In the genomic region with DNA sequence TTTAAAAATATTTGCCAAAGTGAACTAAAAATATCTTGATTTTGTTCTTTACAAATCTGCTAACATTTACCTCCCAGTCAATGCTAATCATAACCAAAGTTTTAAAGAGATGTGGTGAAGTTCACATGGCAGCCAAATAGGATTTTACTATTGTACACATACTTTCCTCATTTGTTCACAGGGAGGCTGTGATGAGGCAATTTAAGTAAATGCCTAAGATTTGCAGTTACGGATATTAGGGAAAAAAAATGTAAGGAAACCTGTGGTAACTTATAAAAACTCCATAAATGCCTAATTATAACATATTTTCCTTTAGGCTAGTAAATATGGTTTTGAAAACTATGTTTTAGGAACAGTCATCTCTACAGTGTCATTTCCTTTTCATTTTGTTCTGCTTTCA, we compare ENCODE assay signal across 21 cellular contexts. TPM values are rescaled to one million over a fixed set of nuclear protein-coding genes. Genes with fewer than 3 reads are reported as not detected.
DNase-seq lines count a peak whose midpoint lies in the region; ATAC-seq and TF ChIP-seq lines count a peak whose summit lies in the region.
"Had no signal": no experiment of that assay in that cellular context is flagged by ENCODE, and none has a peak within 500 bp of the region (broad histone marks: within the 10 kb centered on the region; RNA-seq: fewer than 3 reads in every experiment).

No MANE protein-coding gene starts in this region.

- H3K4me2 ChIP-seq in GM23248 (ENCODE audit: unreplicated experiment): peak overlapping the region; percentile 29
- H3K4me2 ChIP-seq: A549 had no signal

- H3K9me3 ChIP-seq in A673 (ENCODE audit: low read depth, low read length, poor library complexity, severe bottlenecking) (no peaks in the 10 kb centered on the region), GM23248 (ENCODE audit: low read depth) (no peaks in the 10 kb centered on the region)
- H3K9me3 ChIP-seq: A549 had no signal

- no peak for TF ChIP-seq CTCF in A673 (conservative IDR thresholded peaks at IDR 0.05; ENCODE audit: low read depth, low read length)
- no peak for TF ChIP-seq CTCF in chondrocyte (IDR thresholded peaks at IDR 0.05)

- CTCF ChIA-PET in A673 (lab: Charles Lee): no interaction called here

- H3K4me3 ChIP-seq in A673 (ENCODE audit: low read depth, low read length, poor library complexity, severe bottlenecking) (peak overlapping the region; percentile 27), GM23248 (no peak overlapping the region)
- H3K4me3 ChIP-seq: A549 had no signal

- H3K36me3 ChIP-seq in A673 (ENCODE audit: insufficient read depth, low read length, poor library complexity, severe bottlenecking) (no peaks in the 10 kb centered on the region), GM23248 (ENCODE audit: low read depth) (no peaks in the 10 kb centered on the region)

- H3K36me3 Mint-ChIP-seq in chondrocyte (ENCODE audit: low read depth): peaks cover 3% of the 10 kb centered on the region
- H3K36me3 Mint-ChIP-seq: activated naive CD8-positive, alpha-beta T cell treated with anti-CD3 and anti-CD28 coated beads, Interleukin-2, amount 10 ng/mL, durations not matched to agents 7 days and 5 days; CD8-positive, alpha-beta memory T cell; natural killer cell had no signal

- H3K27ac Mint-ChIP-seq in chondrocyte (ENCODE audit: unreplicated experiment): peak overlapping the region; percentile 92
- H3K27ac Mint-ChIP-seq: activated B cell treated with CpG ODN at 0.5 μM for 24 hours; activated CD8-positive, alpha-beta T cell treated with anti-CD3 and anti-CD28 coated beads, Interleukin-2, amount 10 ng/mL, durations not matched to agents 7 days and 5 days; activated naive CD8-positive, alpha-beta T cell treated with anti-CD3 and anti-CD28 coated beads, Interleukin-2, amount 10 ng/mL, durations not matched to agents 7 days and 5 days; CD8-positive, alpha-beta memory T cell; natural killer cell had no signal

- H3K27ac ChIP-seq in A673 (ENCODE audit: low read depth, low read length, poor library complexity, severe bottlenecking) (peak overlapping the region; percentile 80), GM23248 (no peak overlapping the region)
- H3K27ac ChIP-seq: A549 had no signal

- H3K4me3 Mint-ChIP-seq in chondrocyte (ENCODE audit: unreplicated experiment): no peak overlapping the region
- H3K4me3 Mint-ChIP-seq: activated B cell treated with CpG ODN at 0.5 μM for 24 hours; activated CD8-positive, alpha-beta T cell treated with anti-CD3 and anti-CD28 coated beads, Interleukin-2, amount 10 ng/mL, durations not matched to agents 7 days and 5 days; activated naive CD8-positive, alpha-beta T cell treated with anti-CD3 and anti-CD28 coated beads, Interleukin-2, amount 10 ng/mL, durations not matched to agents 7 days and 5 days; CD8-positive, alpha-beta memory T cell; natural killer cell; stimulated activated naive CD8-positive, alpha-beta T cell treated with anti-CD3 and anti-CD28 coated beads, Interleukin-15, amount 100 ng/mL, for 72 hours had no signal

- H4K20me1 ChIP-seq in GM23248 (ENCODE audit: insufficient read depth): no peaks in the 10 kb centered on the region

- in situ Hi-C loops in GM23248 (cut with MboI): no loop called here

- H3K4me1 ChIP-seq in A673 (ENCODE audit: insufficient read depth, low read length, poor library complexity, severe bottlenecking) (peaks cover 88% of the 10 kb centered on the region), GM23248 (ENCODE audit: insufficient read depth) (peaks cover 69% of the 10 kb centered on the region)

- H3K9me2 ChIP-seq in GM23248 (ENCODE audit: insufficient read depth): no peaks in the 10 kb centered on the region

- POLR2A ChIA-PET in A673 (lab: Charles Lee; ENCODE audit: low non-redundant PET): no interaction called here

- 57 to 58% methylated on average over 1 of the region's 1 CpG for WGBS in GM23248 (ENCODE audit: low coverage in 1 of 2, low lambda C conversion rate in 2 of 2, missing lambda C conversion rate in 2 of 2), 2 experiments

- no peak for ATAC-seq in GM21423 (IDR thresholded peaks at IDR 0.05; ENCODE audit: unreplicated experiment)
- ATAC-seq in HG02885 (IDR thresholded peaks at IDR 0.05; ENCODE audit: poor library complexity, unreplicated experiment): no peak
- ATAC-seq: activated CD8-positive, alpha-beta T cell treated with anti-CD3 and anti-CD28 coated beads, Interleukin-2, amount 10 ng/mL, durations not matched to agents 7 days and 5 days; natural killer cell; stimulated activated naive CD8-positive, alpha-beta T cell treated with anti-CD3 and anti-CD28 coated beads, Interleukin-15, amount 100 ng/mL, for 72 hours had no signal

- no peak overlapping the region for H3K9ac ChIP-seq in GM23248

- no peaks in the 10 kb centered on the region for H3K9me3 Mint-ChIP-seq in chondrocyte (ENCODE audit: low read depth)
- H3K9me3 Mint-ChIP-seq: activated B cell treated with CpG ODN at 0.5 μM for 24 hours; activated naive CD8-positive, alpha-beta T cell treated with anti-CD3 and anti-CD28 coated beads, Interleukin-2, amount 10 ng/mL, durations not matched to agents 7 days and 5 days; CD8-positive, alpha-beta memory T cell; natural killer cell; stimulated activated naive CD8-positive, alpha-beta T cell treated with anti-CD3 and anti-CD28 coated beads, Interleukin-15, amount 100 ng/mL, for 72 hours had no signal

- DNase-seq in A673 (ENCODE audit: low spot score): no peak
- peak; percentile 61 for DNase-seq in GM23248
- DNase-seq in chondrocyte (ENCODE audit: low spot score): no peak
- peak; percentile 67 for DNase-seq in iris pigment epithelial cell (ENCODE audit: low read depth)
- no peak for DNase-seq in NCI-H1436 (lab: John Stamatoyannopoulos, UW)
- DNase-seq in T-helper 2 cell: no peak
- DNase-seq: activated B cell treated with CpG ODN at 0.5 μM for 24 hours; activated CD8-positive, alpha-beta T cell treated with anti-CD3 and anti-CD28 coated beads, Interleukin-2, amount 10 ng/mL, durations not matched to agents 7 days and 5 days; activated naive CD8-positive, alpha-beta T cell treated with anti-CD3 and anti-CD28 coated beads, Interleukin-2, amount 10 ng/mL, durations not matched to agents 7 days and 5 days; activated T-cell treated with anti-CD3 and anti-CD28 coated beads, Interleukin-2, amount 50 U/mL, for 48 hours; caudate nucleus; CD8-positive, alpha-beta memory T cell; DMS79; hypothalamus; natural killer cell; NCI-H187; stimulated activated CD4-positive, alpha-beta T cell treated with anti-CD3 and anti-CD28 coated beads, Interleukin-2, amount 100 ng/mL, for 48 hours; stimulated activated naive CD8-positive, alpha-beta T cell treated with anti-CD3 and anti-CD28 coated beads, Interleukin-15, amount 100 ng/mL, for 72 hours had no signal

- H2AFZ ChIP-seq in GM23248: no peak overlapping the region

- H3K79me2 ChIP-seq in GM23248 (ENCODE audit: insufficient read depth): no peaks in the 10 kb centered on the region

- H3K27me3 ChIP-seq in A673 (replicated peaks; ENCODE audit: insufficient read depth, low read depth, low read length, poor library complexity) (no peaks in the 10 kb centered on the region), GM23248 (replicated peaks; ENCODE audit: insufficient read depth) (no peaks in the 10 kb centered on the region)

- H3K4me1 Mint-ChIP-seq in chondrocyte (ENCODE audit: low read depth): peaks cover 90% of the 10 kb centered on the region
- H3K4me1 Mint-ChIP-seq: activated B cell treated with CpG ODN at 0.5 μM for 24 hours; activated naive CD8-positive, alpha-beta T cell treated with anti-CD3 and anti-CD28 coated beads, Interleukin-2, amount 10 ng/mL, durations not matched to agents 7 days and 5 days; CD8-positive, alpha-beta memory T cell; natural killer cell; stimulated activated naive CD8-positive, alpha-beta T cell treated with anti-CD3 and anti-CD28 coated beads, Interleukin-15, amount 100 ng/mL, for 72 hours had no signal

- H3F3A ChIP-seq in GM23248 (ENCODE audit: insufficient read depth): peaks cover 36% of the 10 kb centered on the region

- H3K27me3 Mint-ChIP-seq in chondrocyte (ENCODE audit: low read depth): no peaks in the 10 kb centered on the region
- H3K27me3 Mint-ChIP-seq: activated B cell treated with CpG ODN at 0.5 μM for 24 hours had no signal

- BruUV-seq in A673 (replicated peaks; lab: Mats Ljungman, UMichigan): no TSS peak

- intact Hi-C loops in A673 (cut with micrococcal nuclease; ENCODE audit: unreplicated experiment): loop anchor here (2.0 to 5.0 kb wide), 3 partner anchors 54 to 147 kb away; no protein-coding TSS in a partner anchor

RNA-seq across cellular contexts. Expression of a gene that starts 32.4 kb away (rescaled TPM):
- 4.7 and 6.3 TPM in 2 replicates for total RNA-seq in A673 (2021)
- total RNA-seq in GM23248 (2014; rRNA removed; shearing (Covaris generic)): 2.7 and 6.8 TPM in 2 replicates
- 0.89 and 1.7 TPM in 2 replicates for polyA plus RNA-seq in GM23248 (2016; fragmentation: Nextera tagmentation; extraction: Ambion mirVana)
- total RNA-seq in chondrocyte: 103 to 448 TPM (median 423 TPM) in 3 replicates

Comparison
In these comparisons a context has a peak if more than half of its experiments do, and no peak if none do; other contexts are left out.
1. DNase-seq: peak in GM23248 (single experiment) and iris pigment epithelial cell (single experiment); none in A673 (single experiment), chondrocyte (single experiment), NCI-H1436 (single experiment) and T-helper 2 cell (0 of 5).
2. RNA of a gene that starts 32.4 kb away (total RNA-seq): 103 to 448 TPM in chondrocyte; 2.7 to 6.8 TPM in GM23248 and 4.7 to 6.3 TPM in A673; every median in the first group is over 10 times any median in the second.